In genomic region chr6:4908062-4908461, GRCh38 we compare ENCODE assay signal across 1 cellular context.
TF ChIP-seq lines count a peak whose summit lies in the region.

No MANE protein-coding gene starts in this region.

TF ChIP-seq in H1, 55 proteins besides CTCF, POLR2A, EP300 and RAD21 (continued from another document):
- TF ChIP-seq EZH2 (IDR thresholded peaks at IDR 0.05; ENCODE audit: low read depth, low read length, severe bottlenecking), result no peak
- no peak for TF ChIP-seq CTBP2 (IDR thresholded peaks at IDR 0.05; ENCODE audit: borderline replicate concordance, insufficient read depth, insufficient read length, low read length)
- no peak for TF ChIP-seq TCF12 (IDR thresholded peaks at IDR 0.05; ENCODE audit: low read depth, low read length)
- no peak for TF ChIP-seq KDM4A (IDR thresholded peaks at IDR 0.05; ENCODE audit: low read depth, low read length, severe bottlenecking)
- TF ChIP-seq PHF8 (conservative IDR thresholded peaks at IDR 0.05; ENCODE audit: low read depth, low read length), result no peak
- TF ChIP-seq CBX8 (IDR thresholded peaks at IDR 0.05; ENCODE audit: borderline replicate concordance, low read depth, low read length), result no peak
- TF ChIP-seq TEAD4 (IDR thresholded peaks at IDR 0.05; ENCODE audit: low read depth, low read length), result no peak
- TF ChIP-seq CHD7 (IDR thresholded peaks at IDR 0.05; ENCODE audit: insufficient replicate concordance, low read length), result no peak
- TF ChIP-seq JUN (IDR thresholded peaks at IDR 0.05; ENCODE audit: low read depth, low read length), result no peak
